ENCODE assay signal across 26 cellular contexts in genomic region chr11:60788401-60789110, GRCh38. TPM values are rescaled to one million over a fixed set of nuclear protein-coding genes. Genes with fewer than 3 reads are reported as not detected.
DNase-seq lines count a peak whose midpoint lies in the region; ATAC-seq and TF ChIP-seq lines count a peak whose summit lies in the region.
"Had no signal": no experiment of that assay in that cellular context is flagged by ENCODE, and none has a peak within 500 bp of the region (broad histone marks: within the 10 kb centered on the region; RNA-seq: fewer than 3 reads in every experiment).

No MANE protein-coding gene starts in this region.

- H3K4me1 ChIP-seq in spleen = peaks cover 0 to 6% (median 0%) of the 10 kb centered on the region in 6 donors
- H3K4me1 ChIP-seq: pancreas, SJCRH30, vagina had no signal

- no peaks in the 10 kb centered on the region for H3K9me3 ChIP-seq in spleen
- H3K9me3 ChIP-seq: pancreas, sigmoid colon, SJCRH30, vagina had no signal

- 70 to 97% (median 81%) methylated on average over 5 to 7 of the region's 7 CpGs for WGBS in spleen, 5 donors

- no peak for TF ChIP-seq CTCF in spleen (IDR thresholded peaks at IDR 0.05 in 8 of 11, conservative IDR thresholded peaks at IDR 0.05 in 3 of 11)

- no peak overlapping the region for H3K4me3 ChIP-seq in spleen
- H3K4me3 ChIP-seq: pancreas, sigmoid colon, SJCRH30, vagina had no signal

- H3K36me3 ChIP-seq in spleen = no peaks in the 10 kb centered on the region
- H3K36me3 ChIP-seq: pancreas, sigmoid colon, SJCRH30, vagina had no signal

- intact Hi-C loops in left cardiac atrium (cut with DNase I) = no loop called here
- intact Hi-C loops in Right ventricle myocardium inferior (cut with DNase I) = no loop called here
- intact Hi-C loops in spleen (cut with DNase I; ENCODE audit: low total_unique reads) = no loop called here

- TF ChIP-seq POLR2A in spleen (IDR thresholded peaks at IDR 0.05) = no peak

- H3K27ac ChIP-seq in spleen = no peak overlapping the region
- H3K27ac ChIP-seq: epithelial cell of prostate, pancreas, SJCRH30, vagina had no signal

- no peaks in the 10 kb centered on the region for H3K27me3 ChIP-seq in spleen (replicated peaks in 1 of 7)
- H3K27me3 ChIP-seq: pancreas, sigmoid colon, SJCRH30, vagina had no signal

- ATAC-seq in left cardiac atrium (no peak), Right ventricle myocardium inferior (no peak), esophagus mucosa (no peak)
- ATAC-seq: natural killer cell, PC-3 had no signal

- peak; percentile 37 for DNase-seq in left cardiac atrium
- no peak for DNase-seq in Right ventricle myocardium inferior (ENCODE audit: missing footprints)
- DNase-seq in NCI-H446 (lab: John Stamatoyannopoulos, UW) = peak; percentile 86 to 95
- peak; percentile 80 to 90 for DNase-seq in dermis microvascular lymphatic vessel endothelial cell (ENCODE audit: low read depth in 2 of 2)
- peak; percentile 1 for DNase-seq in spleen
- DNase-seq in NK-92 (lab: John Stamatoyannopoulos, UW; ENCODE audit: unreplicated experiment) = no peak
- DNase-seq in activated CD8-positive, alpha-beta memory T cell treated with anti-CD3 and anti-CD28 coated beads, Interleukin-2, amount 50 U/mL, for 4 hours = no peak
- DNase-seq: activated CD4-positive, alpha-beta T cell treated with anti-CD3 and anti-CD28 coated beads for 4 hours; foreskin melanocyte; GDM1; IMR-90; MM.1S; natural killer cell; NCI-H2029 treated with DMSO at 0.1 percent for 48 hours; NCI-H526 treated with DMSO at 0.1 percent for 48 hours; pancreas; PC-3; sigmoid colon; SJCRH30; T-helper 1 cell had no signal

RNA-seq across cellular contexts. Expression of gene MS4A10, which starts 3.4 kb away (rescaled TPM):
- total RNA-seq in left cardiac atrium (not detected), Right ventricle myocardium inferior (not detected), dermis microvascular lymphatic vessel endothelial cell (not detected in 2 replicates), spleen (not detected), esophagus mucosa (not detected)
- not detected for polyA plus RNA-seq in spleen
- total RNA-seq: activated T-helper 1 cell treated with anti-CD3 and anti-CD28 coated beads, Interleukin-12 subunit alpha, Interleukin-12 subunit beta, Interleukin-2, Interleukin-4 antibody, amounts not matched to agents 30 ng/mL and 10 ng/mL and 1 ng/mL, durations not matched to agents 14 hours and 24 hours and 36 hours; IMR-90; kidney epithelial cell; mesothelial cell of epicardium; natural killer cell; pancreas; PC-3; sigmoid colon; SJCRH30; vagina had no signal
- polyA plus RNA-seq: IMR-90, pancreas, sigmoid colon had no signal

RNA-seq across cellular contexts. Expression of gene MS4A15, which starts 31.9 kb away (rescaled TPM):
- total RNA-seq in left cardiac atrium (not detected), Right ventricle myocardium inferior (not detected), dermis microvascular lymphatic vessel endothelial cell (under 0.01 TPM in 1 of 2 replicates, not detected in the other), spleen (not detected), esophagus mucosa (not detected)
- polyA plus RNA-seq in spleen = not detected
- total RNA-seq: activated T-helper 1 cell treated with anti-CD3 and anti-CD28 coated beads, Interleukin-12 subunit alpha, Interleukin-12 subunit beta, Interleukin-2, Interleukin-4 antibody, amounts not matched to agents 30 ng/mL and 10 ng/mL and 1 ng/mL, durations not matched to agents 14 hours and 24 hours and 36 hours; IMR-90; kidney epithelial cell; natural killer cell; PC-3; sigmoid colon; SJCRH30; vagina had no signal
- polyA plus RNA-seq: IMR-90, pancreas had no signal

RNA-seq across cellular contexts. Expression of gene CCDC86, which starts 53.4 kb away (rescaled TPM):
- total RNA-seq in left cardiac atrium (10 to 100 TPM in 1 of 2 donors, 1 to 10 TPM in 1; 8.7 to 19.2 TPM), Right ventricle myocardium inferior (9.3 TPM), dermis microvascular lymphatic vessel endothelial cell (11.2 and 18.2 TPM in 2 replicates), spleen (10 to 100 TPM in 6 of 7 donors, 1 to 10 TPM in 1; 8.3 to 21.6 (median 11.3) TPM), esophagus mucosa (19.9 TPM)
- polyA plus RNA-seq in spleen = 10 to 100 TPM in 2 of 3 donors, 1 to 10 TPM in 1; 7.6 to 15.4 (median 13.3) TPM

Comparison
In these comparisons a context has a peak if more than half of its experiments do, and no peak if none do; other contexts are left out.
1. DNase-seq: peak in left cardiac atrium (single experiment), NCI-H446 (2 of 2), dermis microvascular lymphatic vessel endothelial cell (2 of 2) and spleen (single experiment); none in Right ventricle myocardium inferior (single experiment), NK-92 (single experiment) and activated CD8-positive, alpha-beta memory T cell treated with anti-CD3 and anti-CD28 coated beads, Interleukin-2, amount 50 U/mL, for 4 hours (single experiment).